In the genomic region with DNA sequence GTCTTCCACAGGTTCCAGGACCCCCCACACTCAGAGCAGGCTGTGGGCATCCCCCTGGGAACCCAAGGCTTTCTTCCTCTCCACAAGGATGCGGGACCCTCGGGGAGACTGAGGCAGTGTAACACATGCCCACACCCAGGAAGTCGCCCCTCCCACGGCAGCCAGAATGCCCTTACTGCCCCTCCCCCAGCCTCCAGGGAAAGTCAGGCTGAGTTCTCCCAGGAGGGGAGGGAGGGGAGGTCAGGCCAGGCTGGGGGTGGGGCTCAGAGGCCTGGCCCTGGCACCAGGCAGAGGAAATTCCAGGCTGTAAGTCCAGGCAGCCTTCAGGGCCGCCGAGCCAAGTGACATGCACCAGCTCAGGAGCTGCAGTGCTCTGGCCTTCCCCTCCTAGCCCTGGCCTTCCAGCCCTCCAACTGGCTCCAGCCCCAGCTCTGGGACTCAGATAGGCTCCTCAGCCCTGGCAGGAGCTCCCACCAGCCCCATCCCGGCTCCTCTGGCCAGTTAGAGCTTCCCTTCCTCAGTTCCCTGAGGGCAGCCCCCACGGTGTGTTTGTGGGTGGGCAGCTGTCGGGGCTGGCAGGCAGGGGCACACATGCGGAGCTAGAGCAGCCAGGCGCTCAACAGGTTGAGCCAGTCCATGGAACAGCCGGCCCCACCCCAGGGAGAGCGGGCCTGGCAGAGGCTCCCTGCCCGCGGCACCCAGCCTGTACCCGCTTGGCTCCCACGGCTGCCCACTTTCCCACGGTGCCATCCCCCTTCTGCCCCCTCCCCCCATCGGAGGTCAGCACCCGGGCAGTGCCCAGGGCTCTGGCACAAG, we compare ENCODE assay signal across 1 cellular context.
TF ChIP-seq lines count a peak whose summit lies in the region.

No MANE protein-coding gene starts in this region.

TF ChIP-seq in HepG2, 621 proteins besides CTCF, POLR2A, EP300 and RAD21 (continues in another document):
- TF ChIP-seq ZNF292 (CRISPR knock-in tag; IDR thresholded peaks at IDR 0.05; ENCODE audit: borderline replicate concordance, low read depth), result 0 out of 2 replicates have a peak, but pooled peaks have one; percentile 53
- TF ChIP-seq, protein P1, sequence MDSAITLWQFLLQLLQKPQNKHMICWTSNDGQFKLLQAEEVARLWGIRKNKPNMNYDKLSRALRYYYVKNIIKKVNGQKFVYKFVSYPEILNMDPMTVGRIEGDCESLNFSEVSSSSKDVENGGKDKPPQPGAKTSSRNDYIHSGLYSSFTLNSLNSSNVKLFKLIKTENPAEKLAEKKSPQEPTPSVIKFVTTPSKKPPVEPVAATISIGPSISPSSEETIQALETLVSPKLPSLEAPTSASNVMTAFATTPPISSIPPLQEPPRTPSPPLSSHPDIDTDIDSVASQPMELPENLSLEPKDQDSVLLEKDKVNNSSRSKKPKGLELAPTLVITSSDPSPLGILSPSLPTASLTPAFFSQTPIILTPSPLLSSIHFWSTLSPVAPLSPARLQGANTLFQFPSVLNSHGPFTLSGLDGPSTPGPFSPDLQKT (CRISPR knock-in tag; IDR thresholded peaks at IDR 0.05; ENCODE audit: borderline replicate concordance), result no peak
- TF ChIP-seq ZNF264 (CRISPR knock-in tag; IDR thresholded peaks at IDR 0.05), result no peak
- TF ChIP-seq ZNF337 (CRISPR knock-in tag; IDR thresholded peaks at IDR 0.05; ENCODE audit: borderline replicate concordance, low read depth), result no peak
- TF ChIP-seq FOXK2 (IDR thresholded peaks at IDR 0.05), result no peak
- TF ChIP-seq ZMYM4 (CRISPR knock-in tag; IDR thresholded peaks at IDR 0.05), result no peak
- TF ChIP-seq, protein P2, sequence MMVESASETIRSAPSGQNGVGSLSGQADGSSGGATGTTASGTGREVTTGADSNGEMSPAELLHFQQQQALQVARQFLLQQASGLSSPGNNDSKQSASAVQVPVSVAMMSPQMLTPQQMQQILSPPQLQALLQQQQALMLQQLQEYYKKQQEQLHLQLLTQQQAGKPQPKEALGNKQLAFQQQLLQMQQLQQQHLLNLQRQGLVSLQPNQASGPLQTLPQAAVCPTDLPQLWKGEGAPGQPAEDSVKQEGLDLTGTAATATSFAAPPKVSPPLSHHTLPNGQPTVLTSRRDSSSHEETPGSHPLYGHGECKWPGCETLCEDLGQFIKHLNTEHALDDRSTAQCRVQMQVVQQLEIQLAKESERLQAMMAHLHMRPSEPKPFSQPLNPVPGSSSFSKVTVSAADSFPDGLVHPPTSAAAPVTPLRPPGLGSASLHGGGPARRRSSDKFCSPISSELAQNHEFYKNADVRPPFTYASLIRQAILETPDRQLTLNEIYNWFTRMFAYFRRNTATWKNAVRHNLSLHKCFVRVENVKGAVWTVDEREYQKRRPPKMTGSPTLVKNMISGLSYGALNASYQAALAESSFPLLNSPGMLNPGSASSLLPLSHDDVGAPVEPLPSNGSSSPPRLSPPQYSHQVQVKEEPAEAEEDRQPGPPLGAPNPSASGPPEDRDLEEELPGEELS (CRISPR knock-in tag; IDR thresholded peaks at IDR 0.05), result peak; percentile 44
- no peak for TF ChIP-seq KMT2B (CRISPR knock-in tag; IDR thresholded peaks at IDR 0.05)
- TF ChIP-seq ZSCAN12 (CRISPR knock-in tag; IDR thresholded peaks at IDR 0.05), result no peak
- no peak for TF ChIP-seq ZNF484 (CRISPR knock-in tag; IDR thresholded peaks at IDR 0.05; ENCODE audit: borderline replicate concordance, low read depth)
- peak; percentile 17; the same call in 1 of the 2 replicates for TF ChIP-seq MYC (CRISPR knock-in tag; IDR thresholded peaks at IDR 0.05; ENCODE audit: borderline replicate concordance)
- TF ChIP-seq, protein P3, sequence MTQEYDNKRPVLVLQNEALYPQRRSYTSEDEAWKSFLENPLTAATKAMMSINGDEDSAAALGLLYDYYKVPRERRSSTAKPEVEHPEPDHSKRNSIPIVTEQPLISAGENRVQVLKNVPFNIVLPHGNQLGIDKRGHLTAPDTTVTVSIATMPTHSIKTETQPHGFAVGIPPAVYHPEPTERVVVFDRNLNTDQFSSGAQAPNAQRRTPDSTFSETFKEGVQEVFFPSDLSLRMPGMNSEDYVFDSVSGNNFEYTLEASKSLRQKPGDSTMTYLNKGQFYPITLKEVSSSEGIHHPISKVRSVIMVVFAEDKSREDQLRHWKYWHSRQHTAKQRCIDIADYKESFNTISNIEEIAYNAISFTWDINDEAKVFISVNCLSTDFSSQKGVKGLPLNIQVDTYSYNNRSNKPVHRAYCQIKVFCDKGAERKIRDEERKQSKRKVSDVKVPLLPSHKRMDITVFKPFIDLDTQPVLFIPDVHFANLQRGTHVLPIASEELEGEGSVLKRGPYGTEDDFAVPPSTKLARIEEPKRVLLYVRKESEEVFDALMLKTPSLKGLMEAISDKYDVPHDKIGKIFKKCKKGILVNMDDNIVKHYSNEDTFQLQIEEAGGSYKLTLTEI (CRISPR knock-in tag; conservative IDR thresholded peaks at IDR 0.05), result no peak
- no peak for TF ChIP-seq ZNF225 (CRISPR knock-in tag; IDR thresholded peaks at IDR 0.05)
- TF ChIP-seq GABPB1 (CRISPR knock-in tag; IDR thresholded peaks at IDR 0.05), result peak; percentile 46
- no peak for TF ChIP-seq HMGA1 (CRISPR knock-in tag; conservative IDR thresholded peaks at IDR 0.05)
- TF ChIP-seq, protein P4, sequence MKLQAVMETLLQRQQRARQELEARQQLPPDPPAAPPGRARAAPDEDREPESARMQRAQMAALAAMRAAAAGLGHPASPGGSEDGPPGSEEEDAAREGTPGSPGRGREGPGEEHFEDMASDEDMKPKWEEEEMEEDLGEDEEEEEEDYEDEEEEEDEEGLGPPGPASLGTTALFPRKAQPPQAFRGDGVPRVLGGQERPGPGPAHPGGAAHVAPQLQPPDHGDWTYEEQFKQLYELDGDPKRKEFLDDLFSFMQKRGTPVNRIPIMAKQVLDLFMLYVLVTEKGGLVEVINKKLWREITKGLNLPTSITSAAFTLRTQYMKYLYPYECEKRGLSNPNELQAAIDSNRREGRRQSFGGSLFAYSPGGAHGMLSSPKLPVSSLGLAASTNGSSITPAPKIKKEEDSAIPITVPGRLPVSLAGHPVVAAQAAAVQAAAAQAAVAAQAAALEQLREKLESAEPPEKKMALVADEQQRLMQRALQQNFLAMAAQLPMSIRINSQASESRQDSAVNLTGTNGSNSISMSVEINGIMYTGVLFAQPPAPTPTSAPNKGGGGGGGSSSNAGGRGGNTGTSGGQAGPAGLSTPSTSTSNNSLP (IDR thresholded peaks at IDR 0.05; ENCODE audit: low read depth, low read length), result no peak
- TF ChIP-seq, protein P5, sequence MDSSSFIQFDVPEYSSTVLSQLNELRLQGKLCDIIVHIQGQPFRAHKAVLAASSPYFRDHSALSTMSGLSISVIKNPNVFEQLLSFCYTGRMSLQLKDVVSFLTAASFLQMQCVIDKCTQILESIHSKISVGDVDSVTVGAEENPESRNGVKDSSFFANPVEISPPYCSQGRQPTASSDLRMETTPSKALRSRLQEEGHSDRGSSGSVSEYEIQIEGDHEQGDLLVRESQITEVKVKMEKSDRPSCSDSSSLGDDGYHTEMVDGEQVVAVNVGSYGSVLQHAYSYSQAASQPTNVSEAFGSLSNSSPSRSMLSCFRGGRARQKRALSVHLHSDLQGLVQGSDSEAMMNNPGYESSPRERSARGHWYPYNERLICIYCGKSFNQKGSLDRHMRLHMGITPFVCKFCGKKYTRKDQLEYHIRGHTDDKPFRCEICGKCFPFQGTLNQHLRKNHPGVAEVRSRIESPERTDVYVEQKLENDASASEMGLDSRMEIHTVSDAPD (CRISPR knock-in tag; IDR thresholded peaks at IDR 0.05), result 0 out of 2 replicates have a peak, but pooled peaks have one; percentile 73
- TF ChIP-seq, protein P6, sequence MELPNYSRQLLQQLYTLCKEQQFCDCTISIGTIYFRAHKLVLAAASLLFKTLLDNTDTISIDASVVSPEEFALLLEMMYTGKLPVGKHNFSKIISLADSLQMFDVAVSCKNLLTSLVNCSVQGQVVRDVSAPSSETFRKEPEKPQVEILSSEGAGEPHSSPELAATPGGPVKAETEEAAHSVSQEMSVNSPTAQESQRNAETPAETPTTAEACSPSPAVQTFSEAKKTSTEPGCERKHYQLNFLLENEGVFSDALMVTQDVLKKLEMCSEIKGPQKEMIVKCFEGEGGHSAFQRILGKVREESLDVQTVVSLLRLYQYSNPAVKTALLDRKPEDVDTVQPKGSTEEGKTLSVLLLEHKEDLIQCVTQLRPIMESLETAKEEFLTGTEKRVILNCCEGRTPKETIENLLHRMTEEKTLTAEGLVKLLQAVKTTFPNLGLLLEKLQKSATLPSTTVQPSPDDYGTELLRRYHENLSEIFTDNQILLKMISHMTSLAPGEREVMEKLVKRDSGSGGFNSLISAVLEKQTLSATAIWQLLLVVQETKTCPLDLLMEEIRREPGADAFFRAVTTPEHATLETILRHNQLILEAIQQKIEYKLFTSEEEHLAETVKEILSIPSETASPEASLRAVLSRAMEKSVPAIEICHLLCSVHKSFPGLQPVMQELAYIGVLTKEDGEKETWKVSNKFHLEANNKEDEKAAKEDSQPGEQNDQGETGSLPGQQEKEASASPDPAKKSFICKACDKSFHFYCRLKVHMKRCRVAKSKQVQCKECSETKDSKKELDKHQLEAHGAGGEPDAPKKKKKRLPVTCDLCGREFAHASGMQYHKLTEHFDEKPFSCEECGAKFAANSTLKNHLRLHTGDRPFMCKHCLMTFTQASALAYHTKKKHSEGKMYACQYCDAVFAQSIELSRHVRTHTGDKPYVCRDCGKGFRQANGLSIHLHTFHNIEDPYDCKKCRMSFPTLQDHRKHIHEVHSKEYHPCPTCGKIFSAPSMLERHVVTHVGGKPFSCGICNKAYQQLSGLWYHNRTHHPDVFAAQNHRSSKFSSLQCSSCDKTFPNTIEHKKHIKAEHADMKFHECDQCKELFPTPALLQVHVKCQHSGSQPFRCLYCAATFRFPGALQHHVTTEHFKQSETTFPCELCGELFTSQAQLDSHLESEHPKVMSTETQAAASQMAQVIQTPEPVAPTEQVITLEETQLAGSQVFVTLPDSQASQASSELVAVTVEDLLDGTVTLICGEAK (IDR thresholded peaks at IDR 0.05), result no peak
- TF ChIP-seq, protein P6 (CRISPR knock-in tag; IDR thresholded peaks at IDR 0.05), result no peak
- TF ChIP-seq ZNF343 (CRISPR knock-in tag; IDR thresholded peaks at IDR 0.05), result no peak; the same call in 1 of the 2 replicates
- TF ChIP-seq DNMT1 (CRISPR knock-in tag; IDR thresholded peaks at IDR 0.05), result no peak
- TF ChIP-seq ZNF550 (CRISPR knock-in tag; IDR thresholded peaks at IDR 0.05; ENCODE audit: borderline replicate concordance), result no peak
- no peak for TF ChIP-seq FOSL1 (CRISPR knock-in tag; IDR thresholded peaks at IDR 0.05; ENCODE audit: borderline replicate concordance)
- TF ChIP-seq, protein P7, sequence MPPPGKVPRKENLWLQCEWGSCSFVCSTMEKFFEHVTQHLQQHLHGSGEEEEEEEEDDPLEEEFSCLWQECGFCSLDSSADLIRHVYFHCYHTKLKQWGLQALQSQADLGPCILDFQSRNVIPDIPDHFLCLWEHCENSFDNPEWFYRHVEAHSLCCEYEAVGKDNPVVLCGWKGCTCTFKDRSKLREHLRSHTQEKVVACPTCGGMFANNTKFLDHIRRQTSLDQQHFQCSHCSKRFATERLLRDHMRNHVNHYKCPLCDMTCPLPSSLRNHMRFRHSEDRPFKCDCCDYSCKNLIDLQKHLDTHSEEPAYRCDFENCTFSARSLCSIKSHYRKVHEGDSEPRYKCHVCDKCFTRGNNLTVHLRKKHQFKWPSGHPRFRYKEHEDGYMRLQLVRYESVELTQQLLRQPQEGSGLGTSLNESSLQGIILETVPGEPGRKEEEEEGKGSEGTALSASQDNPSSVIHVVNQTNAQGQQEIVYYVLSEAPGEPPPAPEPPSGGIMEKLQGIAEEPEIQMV (CRISPR knock-in tag; IDR thresholded peaks at IDR 0.05; ENCODE audit: low read depth), result no peak
- TF ChIP-seq POLR2AphosphoS2 (IDR thresholded peaks at IDR 0.05; ENCODE audit: low read depth, low read length), result no peak
- no peak for TF ChIP-seq ZBTB7A (CRISPR knock-in tag; IDR thresholded peaks at IDR 0.05)
- TF ChIP-seq ATF7 (IDR thresholded peaks at IDR 0.05), result no peak
- no peak for TF ChIP-seq ATF7 (CRISPR knock-in tag; IDR thresholded peaks at IDR 0.05)
- TF ChIP-seq ZNF775 (CRISPR knock-in tag; IDR thresholded peaks at IDR 0.05; ENCODE audit: borderline replicate concordance), result no peak
- peak; percentile 48; the same call in 1 of the 2 replicates for TF ChIP-seq SOX5 (CRISPR knock-in tag; IDR thresholded peaks at IDR 0.05; ENCODE audit: borderline replicate concordance)
- no peak for TF ChIP-seq ZBTB21 (CRISPR knock-in tag; IDR thresholded peaks at IDR 0.05)
- TF ChIP-seq, protein P8, sequence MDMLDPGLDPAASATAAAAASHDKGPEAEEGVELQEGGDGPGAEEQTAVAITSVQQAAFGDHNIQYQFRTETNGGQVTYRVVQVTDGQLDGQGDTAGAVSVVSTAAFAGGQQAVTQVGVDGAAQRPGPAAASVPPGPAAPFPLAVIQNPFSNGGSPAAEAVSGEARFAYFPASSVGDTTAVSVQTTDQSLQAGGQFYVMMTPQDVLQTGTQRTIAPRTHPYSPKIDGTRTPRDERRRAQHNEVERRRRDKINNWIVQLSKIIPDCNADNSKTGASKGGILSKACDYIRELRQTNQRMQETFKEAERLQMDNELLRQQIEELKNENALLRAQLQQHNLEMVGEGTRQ (IDR thresholded peaks at IDR 0.05; ENCODE audit: low read depth, low read length), result no peak
- TF ChIP-seq, protein P8 (CRISPR knock-in tag; IDR thresholded peaks at IDR 0.05; ENCODE audit: borderline replicate concordance), result no peak; the same call in 1 of the 2 replicates
- no peak for TF ChIP-seq ASH2L (IDR thresholded peaks at IDR 0.05; ENCODE audit: insufficient read length, low read depth, low read length)
